In genomic region chr1:156194300-156194652, GRCh38 we compare ENCODE assay signal across 6 cellular contexts.
A peak's percentile ranks its signal among the peaks of the same experiment; 100 is the strongest.
DNase-seq lines count a peak whose midpoint lies in the region; ATAC-seq lines count a peak whose summit lies in the region.

No MANE protein-coding gene starts in this region.

- H3K4me3 ChIP-seq in SK-N-MC (peak overlapping the region; percentile 83), iPS-20b (ENCODE audit: low read length) (peak overlapping the region; percentile 85)

- DNase-seq in SK-N-MC (ENCODE audit: low read depth, low spot score) = no peak
- DNase-seq in NCI-H446 (lab: John Stamatoyannopoulos, UW) = no peak
- no peak for DNase-seq in activated CD4-positive, alpha-beta T cell treated with anti-CD3 and anti-CD28 coated beads for 48 hours

- H3K4me1 ChIP-seq in iPS-20b (ENCODE audit: insufficient read depth, low read length) = peaks cover 8% of the 10 kb centered on the region

- H3K9ac ChIP-seq in SK-N-MC (ENCODE audit: insufficient read length) = peak overlapping the region; percentile 71
- H3K9ac ChIP-seq in iPS-20b (ENCODE audit: low read depth, low read length) = peak overlapping the region; percentile 70; the same call in 1 of the 2 replicates

- no peaks in the 10 kb centered on the region for H3K9me3 ChIP-seq in SK-N-MC (ENCODE audit: low read depth, low read length)
- H3K9me3 ChIP-seq in iPS-20b (ENCODE audit: insufficient read depth, low read depth, low read length) = peaks cover under 1% of the 10 kb centered on the region; the same call in 1 of the 2 replicates

- peak; percentile 7 for ATAC-seq in GM18907 (IDR thresholded peaks at IDR 0.05; ENCODE audit: unreplicated experiment)
- no peak for ATAC-seq in HG03280 (IDR thresholded peaks at IDR 0.05; ENCODE audit: unreplicated experiment)

- H3K36me3 ChIP-seq in SK-N-MC (ENCODE audit: insufficient read depth, low read length) (no peaks in the 10 kb centered on the region), iPS-20b (ENCODE audit: insufficient read depth, low read depth, low read length) (peaks cover 14% of the 10 kb centered on the region; the same call in 1 of the 2 replicates)

- H3K27ac ChIP-seq in SK-N-MC (no peak overlapping the region), iPS-20b (ENCODE audit: low read length) (no peak overlapping the region)

- no peaks in the 10 kb centered on the region for H3K27me3 ChIP-seq in iPS-20b (ENCODE audit: insufficient read depth, low read length)
